In the genomic region with DNA sequence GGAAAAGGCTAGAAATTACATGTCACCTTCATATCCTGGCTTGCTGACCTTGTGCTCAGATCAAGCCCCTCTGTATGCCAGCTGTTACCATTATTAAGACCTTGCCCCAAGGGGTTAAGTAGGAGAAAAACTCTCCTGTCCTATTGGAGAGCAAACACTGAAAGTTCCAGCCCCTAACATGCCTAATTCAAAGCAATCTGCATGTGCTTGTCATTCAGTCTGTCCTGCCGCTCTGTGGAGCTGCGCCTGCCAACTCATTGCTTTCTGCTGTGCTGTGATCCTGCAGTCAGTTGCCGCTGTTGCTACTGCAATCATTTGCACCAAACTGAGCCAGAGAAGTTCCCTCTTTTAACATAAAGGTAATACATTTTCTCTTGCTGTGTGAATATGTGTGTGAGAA, we compare ENCODE assay signal across 8 cellular contexts.
DNase-seq lines count a peak whose midpoint lies in the region; ATAC-seq and TF ChIP-seq lines count a peak whose summit lies in the region.

No MANE protein-coding gene starts in this region.

- H3K36me3 ChIP-seq in body of pancreas (replicated peaks in 1 of 2; ENCODE audit: insufficient read depth in 1 of 2, low read depth in 2 of 2), result no peaks in the 10 kb centered on the region
- no peaks in the 10 kb centered on the region for H3K36me3 ChIP-seq in iPS-15b (ENCODE audit: control insufficient read depth, insufficient read depth, low read length)
- no peaks in the 10 kb centered on the region for H3K36me3 ChIP-seq in skeletal muscle tissue (ENCODE audit: control insufficient read depth in 3 of 3, insufficient read depth in 3 of 3, low read length in 3 of 3)

- peak; percentile 51 for DNase-seq in NCI-H1092 treated with DMSO at 0.1 percent for 48 hours (lab: John Stamatoyannopoulos, UW)
- peak; percentile 65 to 83 (median 74) for DNase-seq in body of pancreas
- no peak for DNase-seq in stimulated activated CD4-positive, alpha-beta T cell treated with anti-CD3 and anti-CD28 coated beads, Interleukin-4, amount 100 ng/mL, for 4 hours
- no peak for DNase-seq in NCI-H345 treated with DMSO at 0.1 percent for 48 hours (lab: John Stamatoyannopoulos, UW; ENCODE audit: unreplicated experiment)

- peak in 2 of 3 donors; percentile 28 to 43 for TF ChIP-seq POLR2A in body of pancreas (IDR thresholded peaks at IDR 0.05)

- intact Hi-C loops in body of pancreas (cut with DNase I), result no loop called here

- H3K9me3 ChIP-seq in body of pancreas, result no peaks in the 10 kb centered on the region
- H3K9me3 ChIP-seq in iPS-15b (ENCODE audit: control insufficient read depth, insufficient read depth, low read length), result no peaks in the 10 kb centered on the region
- H3K9me3 ChIP-seq in skeletal muscle tissue (ENCODE audit: control insufficient read depth in 3 of 3, low read length in 3 of 3), result no peaks in the 10 kb centered on the region

- H3K27ac ChIP-seq in body of pancreas (peak overlapping the region in 3 of 4 donors; percentile 33 to 55 (median 36)), skeletal muscle tissue (ENCODE audit: low read depth, low read length) (peak overlapping the region; percentile 8)

- peaks cover 24% of the 10 kb centered on the region for H3K4me1 ChIP-seq in body of pancreas
- H3K4me1 ChIP-seq in iPS-15b (ENCODE audit: control insufficient read depth, insufficient read depth, low read length), result peaks cover 13% of the 10 kb centered on the region
- H3K4me1 ChIP-seq in skeletal muscle tissue (ENCODE audit: control insufficient read depth in 3 of 3, insufficient read depth in 3 of 3, low read length in 3 of 3), result peaks cover 0 to 8% (median 5%) of the 10 kb centered on the region in 3 donors

- TF ChIP-seq CTCF in body of pancreas (IDR thresholded peaks at IDR 0.05), result no peak

- H3K4me3 ChIP-seq in body of pancreas, result no peak overlapping the region
- H3K4me3 ChIP-seq in iPS-15b (ENCODE audit: low read depth, low read length), result peak overlapping the region; percentile 1
- peak overlapping the region; percentile 49 to 65 (median 53) for H3K4me3 ChIP-seq in skeletal muscle tissue (ENCODE audit: low read length in 3 of 3)

- H3K9ac ChIP-seq in iPS-15b (ENCODE audit: low read depth, low read length), result no peak overlapping the region
- H3K9ac ChIP-seq in skeletal muscle tissue (ENCODE audit: low read depth in 1 of 3, low read length in 3 of 3), result peak overlapping the region; percentile 42 to 66 (median 60)

- H3K27me3 ChIP-seq in body of pancreas, result no peaks in the 10 kb centered on the region
- no peaks in the 10 kb centered on the region for H3K27me3 ChIP-seq in iPS-15b (ENCODE audit: control insufficient read depth, insufficient read depth, low read length)
- no peaks in the 10 kb centered on the region for H3K27me3 ChIP-seq in skeletal muscle tissue (ENCODE audit: control insufficient read depth in 3 of 3, insufficient read depth in 3 of 3, low read length in 3 of 3)

- ATAC-seq in body of pancreas (peak; percentile 94), HG02588 (IDR thresholded peaks at IDR 0.05; ENCODE audit: unreplicated experiment) (no peak), HG02852 (IDR thresholded peaks at IDR 0.05; ENCODE audit: unreplicated experiment) (no peak)

- WGBS in body of pancreas, 2 donors, result 2 to 17% methylated on average over 3 of the region's 3 CpGs

Comparison
In these comparisons a context has a peak if more than half of its experiments do, and no peak if none do; other contexts are left out.
1. DNase-seq: peak in NCI-H1092 treated with DMSO at 0.1 percent for 48 hours (single experiment) and body of pancreas (4 of 4); none in stimulated activated CD4-positive, alpha-beta T cell treated with anti-CD3 and anti-CD28 coated beads, Interleukin-4, amount 100 ng/mL, for 4 hours (0 of 2) and NCI-H345 treated with DMSO at 0.1 percent for 48 hours (single experiment).
2. H3K4me3 ChIP-seq: peak in iPS-15b (single experiment) and skeletal muscle tissue (3 of 3); none in body of pancreas (0 of 2).